ENCODE assay signal across 8 cellular contexts in genomic region chr2:224585205-224586088, GRCh38. TPM values are rescaled to one million over a fixed set of nuclear protein-coding genes. Genes with fewer than 3 reads are reported as not detected.
DNase-seq lines count a peak whose midpoint lies in the region; ATAC-seq, FAIRE-seq and TF ChIP-seq lines count a peak whose summit lies in the region.

Gene CUL3 (minus strand): TSS chr2:224585363. CDS start chr2:224585009, 354 bp downstream.

- peak within 1 kb of the TSS; percentile 68 to 95 (median 88) for H3K9ac ChIP-seq in H1 (replicated peaks in 1 of 4; ENCODE audit: extremely low read depth in 1 of 4, low read depth in 3 of 4, low read length in 3 of 4)
- H3K9ac ChIP-seq in mesendoderm (ENCODE audit: low read length) = peak within 1 kb of the TSS; percentile 98

- H4K20me1 ChIP-seq in H1 (replicated peaks in 1 of 2; ENCODE audit: control insufficient read depth in 1 of 2, insufficient read depth in 2 of 2, low read length in 2 of 2) = peaks cover 6 to 13% of the 10 kb centered on the region in 2 experiments

- peaks cover 28 to 43% of the 10 kb centered on the region in 2 experiments for H3K79me2 ChIP-seq in H1 (ENCODE audit: control insufficient read depth in 1 of 2, insufficient read depth in 2 of 2, low read length in 2 of 2)
- peaks cover 38% of the 10 kb centered on the region for H3K79me2 ChIP-seq in mesendoderm (ENCODE audit: control insufficient read depth, insufficient read depth, low read length)

- peak within 1 kb of the TSS; percentile 19 for H3K56ac ChIP-seq in H1 (replicated peaks; ENCODE audit: insufficient read length, low read depth, low read length)
- H3K56ac ChIP-seq in mesendoderm (ENCODE audit: low read length) = peak within 1 kb of the TSS; percentile 95

- DNase-seq in COLO829 (ENCODE audit: low spot score) (peak; percentile 97), HTR-8/SVneo (ENCODE audit: insufficient read length, low spot score) (peak; percentile 95), NOMO-1 treated with dmso at 0.1 percent for 144 hours (lab: John Stamatoyannopoulos, UW; ENCODE audit: unreplicated experiment) (peak; percentile 98), H1 (ENCODE audit: low read depth in 1 of 2, low spot score in 2 of 2) (peak; percentile 95 to 100), mesendoderm (peak; percentile 99)
- peak; percentile 97 to 99 (median 97) for DNase-seq in activated CD8-positive, alpha-beta memory T cell treated with anti-CD3 and anti-CD28 coated beads for 48 hours (ENCODE audit: low read depth in 2 of 3, low spot score in 2 of 3)
- peak; percentile 100 for DNase-seq in stimulated activated CD8-positive, alpha-beta memory T cell treated with anti-CD3 and anti-CD28 coated beads, Interleukin-15, amount 100 ng/mL, for 1 hour (ENCODE audit: low read depth)

- no peak within 1 kb of the TSS for H2AK5ac ChIP-seq in H1 (ENCODE audit: low read depth, low read length)
- H2AK5ac ChIP-seq in mesendoderm (ENCODE audit: low read length) = no peak within 1 kb of the TSS

- TF ChIP-seq CTCF in H1 (IDR thresholded peaks at IDR 0.05; ENCODE audit: control extremely low read depth in 1 of 3, insufficient read depth in 1 of 3, low read depth in 1 of 3, low read length in 3 of 3) = no peak

- H2AFZ ChIP-seq in H1 (ENCODE audit: low read length) = peak within 1 kb of the TSS; percentile 97

- H3K4me1 ChIP-seq in H1 (replicated peaks in 1 of 4; ENCODE audit: control insufficient read depth in 3 of 4, insufficient read depth in 4 of 4, low read length in 3 of 4) = peaks cover 0 to 12% (median 2%) of the 10 kb centered on the region in 4 experiments; a peak in 2 of 7 replicates
- no peaks in the 10 kb centered on the region for H3K4me1 ChIP-seq in mesendoderm (ENCODE audit: control insufficient read depth, low read depth, low read length)

- no peak within 1 kb of the TSS for H4K91ac ChIP-seq in H1 (replicated peaks; ENCODE audit: insufficient read length, low read length)

- no peaks in the 10 kb centered on the region for H3K36me3 ChIP-seq in H1 (ENCODE audit: control insufficient read depth in 2 of 4, insufficient read depth in 4 of 4, low read length in 3 of 4)
- H3K36me3 ChIP-seq in mesendoderm (ENCODE audit: control insufficient read depth, insufficient read depth, low read length) = no peaks in the 10 kb centered on the region

- H3K27me3 ChIP-seq in H1 (replicated peaks in 1 of 4; ENCODE audit: control insufficient read depth in 3 of 4, extremely low read depth in 1 of 4, insufficient read depth in 3 of 4, low read length in 3 of 4) = no peaks in the 10 kb centered on the region
- H3K27me3 ChIP-seq in mesendoderm (ENCODE audit: insufficient read depth, low read length, poor library complexity) = no peaks in the 10 kb centered on the region

- H3K23ac ChIP-seq in H1 (ENCODE audit: insufficient read length) (no peak within 1 kb of the TSS), mesendoderm (ENCODE audit: low read length) (peak within 1 kb of the TSS; percentile 80)

- H4K5ac ChIP-seq in H1 (ENCODE audit: insufficient read length, low read depth, low read length) = peak within 1 kb of the TSS; percentile 83
- H4K5ac ChIP-seq in mesendoderm (ENCODE audit: low read length) = peak within 1 kb of the TSS; percentile 91

- no peak within 1 kb of the TSS for H3K4ac ChIP-seq in H1 (replicated peaks; ENCODE audit: insufficient read length, low read depth, low read length)
- peak within 1 kb of the TSS; percentile 89 for H3K4ac ChIP-seq in mesendoderm (ENCODE audit: low read depth, low read length)

- H3K4me3 ChIP-seq in H1 (ENCODE audit: extremely low read depth in 1 of 4, insufficient read depth in 2 of 4, low read depth in 3 of 4, low read length in 4 of 4) = peak within 1 kb of the TSS; percentile 87 to 99 (median 96)
- H3K4me3 ChIP-seq in mesendoderm (ENCODE audit: low read length) = peak within 1 kb of the TSS; percentile 86

- POLR2A ChIA-PET in H1 (lab: Charles Lee; ENCODE audit: partially characterized antibody) = interaction anchor here (0.6 to 2.5 kb wide), 8 partner anchors 11 to 399 kb away, joined by 3 to 9 read pairs (median 3); no protein-coding TSS in a partner anchor

- no peaks in the 10 kb centered on the region for H3K79me1 ChIP-seq in H1 (ENCODE audit: low read depth, low read length)
- no peaks in the 10 kb centered on the region for H3K79me1 ChIP-seq in mesendoderm (ENCODE audit: low read length)

- CTCF ChIA-PET in H1 (lab: Charles Lee; ENCODE audit: partially characterized antibody) = interaction anchor here (0.5 to 2.1 kb wide), 6 partner anchors 11 to 1748 kb away, joined by 3 to 7 read pairs (median 4); no protein-coding TSS in a partner anchor

- peak within 1 kb of the TSS; percentile 97; the same call in 1 of the 2 replicates for H4K8ac ChIP-seq in H1 (ENCODE audit: extremely low read depth, insufficient read depth, low read length)
- no peak within 1 kb of the TSS for H4K8ac ChIP-seq in mesendoderm (ENCODE audit: low read depth, low read length)

- H3K9me3 ChIP-seq in H1 (ENCODE audit: insufficient read depth in 2 of 2, low read depth in 1 of 2, low read length in 1 of 2) = no peaks in the 10 kb centered on the region

- 2% methylated on average over 4 of the region's 68 CpGs; no CpG with 5 or more reads in 1 of the 2 experiments for WGBS in H1 (ENCODE audit: extremely low coverage in 1 of 2, insufficient coverage in 1 of 2, insufficient read length in 1 of 2, insufficient replicate concordance in 2 of 2, low coverage in 1 of 2, low lambda C conversion rate in 2 of 2, missing lambda C conversion rate in 1 of 2), 2 experiments
- no CpG with 5 or more reads among the region's 68 CpGs for WGBS in mesendoderm (ENCODE audit: extremely low coverage, insufficient coverage, low lambda C conversion rate)

- TF ChIP-seq POLR2A in H1 (IDR thresholded peaks at IDR 0.05; ENCODE audit: control extremely low read depth in 1 of 2, low read depth in 2 of 2, low read length in 2 of 2) = peak in 1 of 2 experiments; percentile 74; a peak in 1 of 3 replicates

- peak within 1 kb of the TSS; percentile 83; the same call in 1 of the 2 replicates for H3K27ac ChIP-seq in H1 (ENCODE audit: low read depth, low read length)
- peak within 1 kb of the TSS; percentile 97 for H3K27ac ChIP-seq in mesendoderm (ENCODE audit: low read depth, low read length)

- H3K18ac ChIP-seq in H1 (ENCODE audit: extremely low read depth, low read length) (peak within 1 kb of the TSS; percentile 87; the same call in 1 of the 2 replicates), mesendoderm (ENCODE audit: low read length) (peak within 1 kb of the TSS; percentile 88)

- peak in 1 of 2 experiments; percentile 37; a peak in 1 of 3 replicates for TF ChIP-seq EP300 in H1 (IDR thresholded peaks at IDR 0.05; ENCODE audit: borderline replicate concordance in 1 of 2, low read depth in 2 of 2, low read length in 2 of 2)

- FAIRE-seq in HTR-8/SVneo (lab: Jason Lieb, UNC) = peak; percentile 95
- FAIRE-seq in H1 (lab: Jason Lieb, UNC) = no peak

- H3K23me2 ChIP-seq in H1 (ENCODE audit: low read depth, low read length) = peaks cover 14% of the 10 kb centered on the region

- no peak within 1 kb of the TSS for H3K14ac ChIP-seq in H1 (ENCODE audit: insufficient read length)

- H2BK20ac ChIP-seq in H1 (ENCODE audit: low read length) = peak within 1 kb of the TSS; percentile 13; the same call in 1 of the 2 replicates

- H2BK120ac ChIP-seq in H1 (replicated peaks; ENCODE audit: low read depth, low read length) = peak within 1 kb of the TSS; percentile 89
- H2BK120ac ChIP-seq in mesendoderm (ENCODE audit: low read depth, low read length) = peak within 1 kb of the TSS; percentile 88

- H2BK15ac ChIP-seq in H1 (ENCODE audit: low read length) (peak within 1 kb of the TSS; percentile 88; the same call in 1 of the 2 replicates), mesendoderm (replicated peaks; ENCODE audit: low read depth) (no peak within 1 kb of the TSS)

- ATAC-seq in GM21367 (IDR thresholded peaks at IDR 0.05; ENCODE audit: unreplicated experiment) = peak; percentile 72

- 0 out of 2 replicates have a peak within 1 kb of the TSS, but pooled peaks have one; percentile 11 for H2BK12ac ChIP-seq in H1 (ENCODE audit: low read depth, low read length)

- H2BK5ac ChIP-seq in H1 (ENCODE audit: low read depth, low read length) (peak within 1 kb of the TSS; percentile 91), mesendoderm (ENCODE audit: low read length) (peak within 1 kb of the TSS; percentile 88)

- H3K4me2 ChIP-seq in H1 (ENCODE audit: insufficient read depth in 1 of 2, low read depth in 2 of 2, low read length in 2 of 2) = peak within 1 kb of the TSS; percentile 91 to 94
- H3K4me2 ChIP-seq in mesendoderm (ENCODE audit: low read length) = peak within 1 kb of the TSS; percentile 99

- TF ChIP-seq RAD21 in H1 (IDR thresholded peaks at IDR 0.05 in 1 of 2, conservative IDR thresholded peaks at IDR 0.05 in 1 of 2; ENCODE audit: low read depth in 2 of 2, low read length in 2 of 2) = 0 out of 4 replicates have a peak, but pooled peaks of 1 of the 2 experiments have one; percentile 5

TF ChIP-seq in H1, 55 proteins besides CTCF, POLR2A, EP300 and RAD21 (continues in another document):
- TF ChIP-seq ZNF274 (IDR thresholded peaks at IDR 0.05; ENCODE audit: borderline replicate concordance, extremely low read depth, low read length) = no peak
- no peak for TF ChIP-seq ATF2 (IDR thresholded peaks at IDR 0.05; ENCODE audit: low read length)
- TF ChIP-seq CTBP2 (IDR thresholded peaks at IDR 0.05; ENCODE audit: borderline replicate concordance, insufficient read depth, insufficient read length, low read length) = no peak
- TF ChIP-seq TAF7 (optimal IDR thresholded peaks at IDR 0.05; ENCODE audit: borderline replicate concordance, low read depth, low read length) = peak; percentile 65

RNA-seq across cellular contexts. Expression of gene CUL3, which starts in this region (rescaled TPM):
- total RNA-seq in H1 (2021; fragmentation: NEBNext Ultra II Directional; extraction: Animal tissue kit (Norgen Biotek cat#: 25700)) = 111 and 113 TPM in 2 replicates
- 15.0 and 28.5 TPM in 2 replicates for polyA plus RNA-seq in H1 (2011; rRNA removed)
- 39.3 TPM for polyA plus RNA-seq in H1 (2011; cell fraction: cytosol; rRNA removed)
- 12.7 TPM for polyA plus RNA-seq in H1 (2011; cell fraction: nucleus; rRNA removed)
- polyA plus RNA-seq in H1 (2012, experiment 1 of 2) = 54.8 to 107 TPM (median 61.1 TPM) in 4 replicates
- 9.9 TPM for polyA plus RNA-seq in H1 (2012, experiment 2 of 2)
- 81.9 TPM for polyA plus RNA-seq in H1 (2013, experiment 1 of 2)
- polyA plus RNA-seq in H1 (2013, experiment 2 of 2) = 81.6 TPM
- 53.7 and 73.5 TPM in 2 replicates for polyA minus RNA-seq in H1 (2011; rRNA and poly(A)+ RNA removed)
- 38.2 TPM for polyA minus RNA-seq in H1 (2011; cell fraction: cytosol; rRNA and poly(A)+ RNA removed)
- polyA minus RNA-seq in H1 (2011; cell fraction: nucleus; rRNA and poly(A)+ RNA removed) = 77.5 TPM
- polyA plus RNA-seq in mesendoderm (2013, experiment 1 of 2) = 101 TPM
- polyA plus RNA-seq in mesendoderm (2013, experiment 2 of 2) = 102 TPM

Comparison
In these comparisons a context has a peak if more than half of its experiments do, and no peak if none do; other contexts are left out.
1. Peak in every context shown above with its lines: DNase-seq, ATAC-seq, H3K4me3 ChIP-seq and H3K27ac ChIP-seq.